20 cellular contexts compared by ENCODE assay signal in genomic region chr2:229553091-229553490, GRCh38.
"Had no signal": no experiment of that assay in that cellular context is flagged by ENCODE, and none has a peak within 500 bp of the region (broad histone marks: within the 10 kb centered on the region; RNA-seq: fewer than 3 reads in every experiment).

No MANE protein-coding gene starts in this region.

- H3K9me3 Mint-ChIP-seq: endodermal cell had no signal

- H3K27ac Mint-ChIP-seq: activated naive CD8-positive, alpha-beta T cell; endodermal cell; naive B cell; stimulated activated naive CD8-positive, alpha-beta T cell treated with anti-CD3 and anti-CD28 coated beads, Interleukin-15, amount 100 ng/mL, for 72 hours; T-helper 2 cell treated with Interferon-gamma antibody and Interleukin-4, amounts not matched to agents 5 μg/mL and 100 μg/mL, for 36 hours had no signal

- H3K36me3 ChIP-seq: lower lobe of right lung, pancreas, thoracic aorta had no signal

- H3K4me3 Mint-ChIP-seq: activated naive CD8-positive, alpha-beta T cell; central memory CD8-positive, alpha-beta T cell; endodermal cell; naive B cell; stimulated activated naive CD8-positive, alpha-beta T cell treated with anti-CD3 and anti-CD28 coated beads, Interleukin-15, amount 100 ng/mL, for 72 hours; T-helper 2 cell treated with Interferon-gamma antibody and Interleukin-4, amounts not matched to agents 5 μg/mL and 100 μg/mL, for 36 hours had no signal

- H3K36me3 Mint-ChIP-seq: activated naive CD8-positive, alpha-beta T cell; naive B cell had no signal

- ATAC-seq: activated CD4-positive, CD25-positive, alpha-beta regulatory T cell treated with anti-CD3 and anti-CD28 coated beads, Interleukin-2, amount 50 U/mL, for 24 hours; left cardiac atrium; lower lobe of right lung; pancreas; stimulated activated naive CD8-positive, alpha-beta T cell treated with anti-CD3 and anti-CD28 coated beads, Interleukin-15, amount 100 ng/mL, for 72 hours had no signal

- H3K4me1 Mint-ChIP-seq: central memory CD8-positive, alpha-beta T cell; endodermal cell; naive B cell; stimulated activated naive CD8-positive, alpha-beta T cell treated with anti-CD3 and anti-CD28 coated beads, Interleukin-15, amount 100 ng/mL, for 72 hours had no signal

- FAIRE-seq: pancreas had no signal

- H3K27ac ChIP-seq: hepatocyte, lower lobe of right lung, pancreas, skin epidermis, thoracic aorta had no signal

- H3K4me3 ChIP-seq: hepatocyte, lower lobe of right lung, pancreas, skin epidermis, thoracic aorta had no signal

- H3K27me3 ChIP-seq: hepatocyte, pancreas had no signal

- H3K4me1 ChIP-seq: lower lobe of right lung, pancreas had no signal

- H3K27me3 Mint-ChIP-seq: stimulated activated naive CD8-positive, alpha-beta T cell treated with anti-CD3 and anti-CD28 coated beads, Interleukin-15, amount 100 ng/mL, for 72 hours had no signal

- H3K9me3 ChIP-seq: lower lobe of right lung, pancreas, thoracic aorta had no signal

- DNase-seq: activated gamma-delta T cell; activated T-cell treated with anti-CD3 and anti-CD28 coated beads, Interleukin-2, amount 50 U/mL, for 1 hour; anterior cingulate cortex; dermis blood vessel endothelial cell; endodermal cell; left cardiac atrium; lower lobe of right lung; midbrain; naive B cell; pancreas; stimulated activated CD4-positive, alpha-beta T cell treated with anti-CD3 and anti-CD28 coated beads, Interleukin-4, amount 100 ng/mL, for 4 hours; stimulated activated naive CD8-positive, alpha-beta T cell treated with anti-CD3 and anti-CD28 coated beads, Interleukin-15, amount 100 ng/mL, for 72 hours; SW 1271 had no signal
